Comparison of ENCODE assay signal across 8 cellular contexts in genomic region chr6:57222684-57223077, GRCh38. TPM values are rescaled to one million over a fixed set of nuclear protein-coding genes. Genes with fewer than 3 reads are reported as not detected.
DNase-seq lines count a peak whose midpoint lies in the region; ATAC-seq lines count a peak whose summit lies in the region.

No MANE protein-coding gene starts in this region.

- peaks cover 10% of the 10 kb centered on the region for H3K4me1 Mint-ChIP-seq in activated CD4-positive, alpha-beta memory T cell treated with anti-CD3 and anti-CD28 coated beads for 36 hours (ENCODE audit: low read depth)
- peaks cover 27% of the 10 kb centered on the region for H3K4me1 Mint-ChIP-seq in stimulated activated naive CD8-positive, alpha-beta T cell treated with anti-CD3 and anti-CD28 coated beads, Interleukin-15, amount 100 ng/mL, for 72 hours

- H3K9ac ChIP-seq in iPS-15b (ENCODE audit: low read depth, low read length), result peak overlapping the region; percentile 77

- H3K27me3 Mint-ChIP-seq in activated CD4-positive, alpha-beta memory T cell treated with anti-CD3 and anti-CD28 coated beads for 36 hours, result peaks cover 16% of the 10 kb centered on the region
- peaks cover 31% of the 10 kb centered on the region for H3K27me3 Mint-ChIP-seq in stimulated activated naive CD8-positive, alpha-beta T cell treated with anti-CD3 and anti-CD28 coated beads, Interleukin-15, amount 100 ng/mL, for 72 hours

- no peaks in the 10 kb centered on the region for H3K9me3 ChIP-seq in iPS-15b (ENCODE audit: control insufficient read depth, insufficient read depth, low read length)

- no peaks in the 10 kb centered on the region for H3K27me3 ChIP-seq in iPS-15b (ENCODE audit: control insufficient read depth, insufficient read depth, low read length)

- peaks cover 4% of the 10 kb centered on the region for H3K4me1 ChIP-seq in iPS-15b (ENCODE audit: control insufficient read depth, insufficient read depth, low read length)

- intact Hi-C loops in activated CD4-positive, alpha-beta memory T cell treated with anti-CD3 and anti-CD28 coated beads for 36 hours (cut with micrococcal nuclease), result loop anchor here (1.0 to 5.0 kb wide), 7 partner anchors 45 to 320 kb away; partner anchors contain the start of genes BAG2, BEND6 and KIAA1586

- no peak for ATAC-seq in stimulated activated naive CD8-positive, alpha-beta T cell treated with anti-CD3 and anti-CD28 coated beads, Interleukin-15, amount 100 ng/mL, for 72 hours
- ATAC-seq in GM19035 (IDR thresholded peaks at IDR 0.05; ENCODE audit: unreplicated experiment), result no peak

- peak; percentile 35 for DNase-seq in DMS53 (lab: John Stamatoyannopoulos, UW)
- no peak for DNase-seq in DMS53 treated with DMSO at 0.1 percent for 48 hours (lab: John Stamatoyannopoulos, UW; ENCODE audit: unreplicated experiment)
- no peak for DNase-seq in activated CD4-positive, alpha-beta memory T cell treated with anti-CD3 and anti-CD28 coated beads for 36 hours
- DNase-seq in stimulated activated naive CD8-positive, alpha-beta T cell treated with anti-CD3 and anti-CD28 coated beads, Interleukin-15, amount 100 ng/mL, for 72 hours, result no peak
- no peak for DNase-seq in NCI-H1048 (lab: John Stamatoyannopoulos, UW)
- no peak for DNase-seq in LoVo (ENCODE audit: low spot score)

- H3K4me3 Mint-ChIP-seq in activated CD4-positive, alpha-beta memory T cell treated with anti-CD3 and anti-CD28 coated beads for 36 hours, result peak overlapping the region; percentile 98
- H3K4me3 Mint-ChIP-seq in stimulated activated naive CD8-positive, alpha-beta T cell treated with anti-CD3 and anti-CD28 coated beads, Interleukin-15, amount 100 ng/mL, for 72 hours, result peak overlapping the region; percentile 94 to 96

- CTCF ChIA-PET in activated CD4-positive, alpha-beta memory T cell treated with anti-CD3 and anti-CD28 coated beads for 36 hours (lab: Charles Lee), result interaction anchor here (1.1 to 1.3 kb wide), 3 partner anchors 15 to 43 kb away, joined by 4 to 10 read pairs (median 8); no protein-coding TSS in a partner anchor

- H3K27ac Mint-ChIP-seq in activated CD4-positive, alpha-beta memory T cell treated with anti-CD3 and anti-CD28 coated beads for 36 hours, result no peak overlapping the region
- H3K27ac Mint-ChIP-seq in stimulated activated naive CD8-positive, alpha-beta T cell treated with anti-CD3 and anti-CD28 coated beads, Interleukin-15, amount 100 ng/mL, for 72 hours, result no peak overlapping the region

- no peaks in the 10 kb centered on the region for H3K36me3 ChIP-seq in iPS-15b (ENCODE audit: control insufficient read depth, insufficient read depth, low read length)

- no peaks in the 10 kb centered on the region for H3K9me3 Mint-ChIP-seq in activated CD4-positive, alpha-beta memory T cell treated with anti-CD3 and anti-CD28 coated beads for 36 hours
- H3K9me3 Mint-ChIP-seq in stimulated activated naive CD8-positive, alpha-beta T cell treated with anti-CD3 and anti-CD28 coated beads, Interleukin-15, amount 100 ng/mL, for 72 hours, result no peaks in the 10 kb centered on the region

- POLR2A ChIA-PET in activated CD4-positive, alpha-beta memory T cell treated with anti-CD3 and anti-CD28 coated beads for 36 hours (lab: Charles Lee), result interaction anchor here (1.3 to 1.5 kb wide), 2 partner anchors 15 to 94 kb away, joined by 3 to 7 read pairs; partner anchors contain the start of gene PRIM2

- H3K4me3 ChIP-seq in iPS-15b (ENCODE audit: low read depth, low read length), result peak overlapping the region; percentile 91

- peaks cover 1% of the 10 kb centered on the region for H3K36me3 Mint-ChIP-seq in activated CD4-positive, alpha-beta memory T cell treated with anti-CD3 and anti-CD28 coated beads for 36 hours

RNA-seq across cellular contexts. Expression of gene RAB23, which starts 0.6 kb away (rescaled TPM):
- 1 to 10 TPM; 1.7 to 2.2 TPM for total RNA-seq in activated CD4-positive, alpha-beta memory T cell treated with anti-CD3 and anti-CD28 coated beads for 36 hours

RNA-seq across cellular contexts. Expression of gene BAG2, which starts 50.6 kb away (rescaled TPM):
- total RNA-seq in activated CD4-positive, alpha-beta memory T cell treated with anti-CD3 and anti-CD28 coated beads for 36 hours, result 1 to 10 TPM; 6.8 to 7.2 TPM
